1 cellular context compared by ENCODE assay signal in genomic region chr4:145954924-145955339, GRCh38.
TF ChIP-seq lines count a peak whose summit lies in the region.

No MANE protein-coding gene starts in this region.

TF ChIP-seq in GM23338, 12 proteins besides CTCF, POLR2A, EP300 and RAD21 (continued from another document):
- TF ChIP-seq, protein P1, sequence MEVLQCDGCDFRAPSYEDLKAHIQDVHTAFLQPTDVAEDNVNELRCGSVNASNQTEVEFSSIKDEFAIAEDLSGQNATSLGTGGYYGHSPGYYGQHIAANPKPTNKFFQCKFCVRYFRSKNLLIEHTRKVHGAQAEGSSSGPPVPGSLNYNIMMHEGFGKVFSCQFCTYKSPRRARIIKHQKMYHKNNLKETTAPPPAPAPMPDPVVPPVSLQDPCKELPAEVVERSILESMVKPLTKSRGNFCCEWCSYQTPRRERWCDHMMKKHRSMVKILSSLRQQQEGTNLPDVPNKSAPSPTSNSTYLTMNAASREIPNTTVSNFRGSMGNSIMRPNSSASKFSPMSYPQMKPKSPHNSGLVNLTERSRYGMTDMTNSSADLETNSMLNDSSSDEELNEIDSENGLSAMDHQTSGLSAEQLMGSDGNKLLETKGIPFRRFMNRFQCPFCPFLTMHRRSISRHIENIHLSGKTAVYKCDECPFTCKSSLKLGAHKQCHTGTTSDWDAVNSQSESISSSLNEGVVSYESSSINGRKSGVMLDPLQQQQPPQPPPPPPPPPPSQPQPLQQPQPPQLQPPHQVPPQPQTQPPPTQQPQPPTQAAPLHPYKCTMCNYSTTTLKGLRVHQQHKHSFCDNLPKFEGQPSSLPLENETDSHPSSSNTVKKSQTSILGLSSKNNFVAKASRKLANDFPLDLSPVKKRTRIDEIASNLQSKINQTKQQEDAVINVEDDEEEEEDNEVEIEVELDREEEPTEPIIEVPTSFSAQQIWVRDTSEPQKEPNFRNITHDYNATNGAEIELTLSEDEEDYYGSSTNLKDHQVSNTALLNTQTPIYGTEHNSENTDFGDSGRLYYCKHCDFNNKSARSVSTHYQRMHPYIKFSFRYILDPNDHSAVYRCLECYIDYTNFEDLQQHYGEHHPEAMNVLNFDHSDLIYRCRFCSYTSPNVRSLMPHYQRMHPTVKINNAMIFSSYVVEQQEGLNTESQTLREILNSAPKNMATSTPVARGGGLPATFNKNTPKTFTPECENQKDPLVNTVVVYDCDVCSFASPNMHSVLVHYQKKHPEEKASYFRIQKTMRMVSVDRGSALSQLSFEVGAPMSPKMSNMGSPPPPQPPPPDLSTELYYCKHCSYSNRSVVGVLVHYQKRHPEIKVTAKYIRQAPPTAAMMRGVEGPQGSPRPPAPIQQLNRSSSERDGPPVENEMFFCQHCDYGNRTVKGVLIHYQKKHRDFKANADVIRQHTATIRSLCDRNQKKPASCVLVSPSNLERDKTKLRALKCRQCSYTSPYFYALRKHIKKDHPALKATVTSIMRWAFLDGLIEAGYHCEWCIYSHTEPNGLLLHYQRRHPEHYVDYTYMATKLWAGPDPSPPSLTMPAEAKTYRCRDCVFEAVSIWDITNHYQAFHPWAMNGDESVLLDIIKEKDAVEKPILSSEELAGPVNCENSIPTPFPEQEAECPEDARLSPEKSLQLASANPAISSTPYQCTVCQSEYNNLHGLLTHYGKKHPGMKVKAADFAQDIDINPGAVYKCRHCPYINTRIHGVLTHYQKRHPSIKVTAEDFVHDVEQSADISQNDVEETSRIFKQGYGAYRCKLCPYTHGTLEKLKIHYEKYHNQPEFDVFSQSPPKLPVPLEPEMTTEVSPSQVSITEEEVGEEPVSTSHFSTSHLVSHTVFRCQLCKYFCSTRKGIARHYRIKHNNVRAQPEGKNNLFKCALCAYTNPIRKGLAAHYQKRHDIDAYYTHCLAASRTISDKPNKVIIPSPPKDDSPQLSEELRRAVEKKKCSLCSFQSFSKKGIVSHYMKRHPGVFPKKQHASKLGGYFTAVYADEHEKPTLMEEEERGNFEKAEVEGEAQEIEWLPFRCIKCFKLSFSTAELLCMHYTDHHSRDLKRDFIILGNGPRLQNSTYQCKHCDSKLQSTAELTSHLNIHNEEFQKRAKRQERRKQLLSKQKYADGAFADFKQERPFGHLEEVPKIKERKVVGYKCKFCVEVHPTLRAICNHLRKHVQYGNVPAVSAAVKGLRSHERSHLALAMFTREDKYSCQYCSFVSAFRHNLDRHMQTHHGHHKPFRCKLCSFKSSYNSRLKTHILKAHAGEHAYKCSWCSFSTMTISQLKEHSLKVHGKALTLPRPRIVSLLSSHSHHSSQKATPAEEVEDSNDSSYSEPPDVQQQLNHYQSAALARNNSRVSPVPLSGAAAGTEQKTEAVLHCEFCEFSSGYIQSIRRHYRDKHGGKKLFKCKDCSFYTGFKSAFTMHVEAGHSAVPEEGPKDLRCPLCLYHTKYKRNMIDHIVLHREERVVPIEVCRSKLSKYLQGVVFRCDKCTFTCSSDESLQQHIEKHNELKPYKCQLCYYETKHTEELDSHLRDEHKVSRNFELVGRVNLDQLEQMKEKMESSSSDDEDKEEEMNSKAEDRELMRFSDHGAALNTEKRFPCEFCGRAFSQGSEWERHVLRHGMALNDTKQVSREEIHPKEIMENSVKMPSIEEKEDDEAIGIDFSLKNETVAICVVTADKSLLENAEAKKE (CRISPR knock-in tag; IDR thresholded peaks at IDR 0.05), result no peak
- TF ChIP-seq JUNB (IDR thresholded peaks at IDR 0.05; ENCODE audit: unreplicated experiment) (no peak), EZH2 (IDR thresholded peaks at IDR 0.05; ENCODE audit: low read depth, unreplicated experiment) (no peak), POLR2AphosphoS5 (IDR thresholded peaks at IDR 0.05; ENCODE audit: low read depth) (no peak), ZNF114 (CRISPR knock-in tag; IDR thresholded peaks at IDR 0.05) (no peak), ETS1 (IDR thresholded peaks at IDR 0.05) (no peak), NANOG (IDR thresholded peaks at IDR 0.05; ENCODE audit: borderline replicate concordance) (no peak), EZH2phosphoT487 (IDR thresholded peaks at IDR 0.05; ENCODE audit: unreplicated experiment) (no peak), ZNF331 (CRISPR knock-in tag; IDR thresholded peaks at IDR 0.05; ENCODE audit: low read depth) (no peak), CREB1 (CRISPR knock-in tag; IDR thresholded peaks at IDR 0.05; ENCODE audit: low read depth) (no peak), STAT1 (IDR thresholded peaks at IDR 0.05; ENCODE audit: unreplicated experiment) (no peak)
TF ChIP-seq in GM23338: peak in this region for 0.
